Comparison of ENCODE assay signal across 8 cellular contexts in the genomic region with DNA sequence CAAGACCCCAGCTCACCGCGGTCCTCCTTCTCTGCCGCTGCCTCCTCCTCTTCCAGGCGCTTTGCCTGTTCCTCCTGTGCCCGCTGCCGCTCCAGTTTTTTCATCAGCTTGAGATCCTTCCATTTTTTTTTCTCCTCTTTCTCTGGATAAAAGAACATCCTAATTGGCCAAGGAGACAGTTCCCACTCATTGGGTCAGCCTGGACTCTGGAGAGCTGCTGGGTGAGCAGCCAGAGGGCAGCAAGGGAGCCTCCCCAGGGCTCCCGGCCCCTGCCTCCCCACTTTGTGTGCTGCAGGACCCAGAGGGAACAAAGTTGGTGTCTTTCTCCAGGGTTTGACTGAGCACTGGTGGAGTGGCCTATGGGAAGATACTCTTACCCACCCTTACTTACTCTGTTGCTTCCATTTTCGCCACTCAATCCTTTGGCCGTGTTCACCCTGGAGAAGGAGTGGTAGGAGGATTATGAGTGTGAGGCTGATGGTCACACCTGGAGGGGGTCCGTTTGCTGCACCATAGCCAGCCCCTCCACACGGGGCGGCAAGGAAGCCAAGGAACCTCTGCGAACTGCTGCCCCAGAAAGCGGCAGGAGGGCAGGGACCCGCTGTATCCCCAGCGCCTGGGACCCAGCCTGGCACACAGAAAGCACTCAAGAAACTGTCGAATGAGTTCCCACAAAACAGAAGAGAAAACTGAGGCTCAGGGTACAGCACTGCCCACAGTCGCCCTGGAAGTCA. TPM values are rescaled to one million over a fixed set of nuclear protein-coding genes. Genes with fewer than 3 reads are reported as not detected.
A peak's percentile ranks its signal among the peaks of the same experiment; 100 is the strongest.
DNase-seq lines count a peak whose midpoint lies in the region; ATAC-seq and TF ChIP-seq lines count a peak whose summit lies in the region.

No MANE protein-coding gene starts in this region.

- intact Hi-C loops in dorsolateral prefrontal cortex (cut with DNase I): no loop called here

- peak overlapping the region; percentile 93 for H3K4me3 Mint-ChIP-seq in nephron progenitor cell

- peak overlapping the region in 48 of 59 donors; percentile 12 to 85 (median 66) for H3K27ac ChIP-seq in dorsolateral prefrontal cortex

- peaks cover 16% of the 10 kb centered on the region for H3K36me3 Mint-ChIP-seq in nephron progenitor cell (ENCODE audit: low read depth)

- no peak for DNase-seq in Jurkat, Clone E6-1 (ENCODE audit: low read depth, low spot score)
- DNase-seq in dorsolateral prefrontal cortex: no peak
- DNase-seq in nephron progenitor cell: no peak
- DNase-seq in stimulated activated CD4-positive, alpha-beta T cell treated with anti-CD3 and anti-CD28 coated beads, Interleukin-4, amount 100 ng/mL, for 1 hour: no peak
- DNase-seq in dedifferentiated amniotic fluid mesenchymal stem cell (ENCODE audit: extremely low spot score): no peak

- TF ChIP-seq CTCF in dorsolateral prefrontal cortex (IDR thresholded peaks at IDR 0.05 in 54 of 56, conservative IDR thresholded peaks at IDR 0.05 in 2 of 56; ENCODE audit: low read depth in 1 of 56, partially characterized antibody in 56 of 56) (no peak), nephron progenitor cell (IDR thresholded peaks at IDR 0.05) (no peak)

- no peaks in the 10 kb centered on the region for H3K9me3 Mint-ChIP-seq in nephron progenitor cell

- no peaks in the 10 kb centered on the region for H3K27me3 Mint-ChIP-seq in nephron progenitor cell (ENCODE audit: low read depth, poor library complexity)

- peak overlapping the region; percentile 75 for H3K4me3 ChIP-seq in Jurkat, Clone E6-1 (ENCODE audit: low read length)
- H3K4me3 ChIP-seq in dorsolateral prefrontal cortex: peak overlapping the region; percentile 41 to 99 (median 92)

- peak; percentile 8 for ATAC-seq in GM19043 (IDR thresholded peaks at IDR 0.05; ENCODE audit: low read depth, unreplicated experiment)
- no peak for ATAC-seq in GM21447 (IDR thresholded peaks at IDR 0.05; ENCODE audit: unreplicated experiment)
- no peak for ATAC-seq in GM18858 (IDR thresholded peaks at IDR 0.05; ENCODE audit: unreplicated experiment)

- H3K4me1 Mint-ChIP-seq in nephron progenitor cell: peaks cover 15% of the 10 kb centered on the region

- H3K27ac Mint-ChIP-seq in nephron progenitor cell: no peak overlapping the region

- H3K27me3 ChIP-seq in dorsolateral prefrontal cortex: no peaks in the 10 kb centered on the region

RNA-seq across cellular contexts. Expression of gene SPOUT1, which starts 0.7 kb away (rescaled TPM):
- polyA plus RNA-seq in Jurkat, Clone E6-1 (2012; ENCODE audit: insufficient read depth, insufficient read length): 98.0 TPM
- 10 to 100 TPM; 26.9 to 97.3 (median 42.1) TPM for total RNA-seq in dorsolateral prefrontal cortex

RNA-seq across cellular contexts. Expression of gene ENDOG, which starts 10.6 kb away (rescaled TPM):
- polyA plus RNA-seq in Jurkat, Clone E6-1 (2012; ENCODE audit: insufficient read depth, insufficient read length): 37.4 TPM
- total RNA-seq in dorsolateral prefrontal cortex: 10 to 100 TPM; 20.4 to 57.3 (median 35.8) TPM

RNA-seq across cellular contexts. Expression of gene TBC1D13, which starts 41.8 kb away (rescaled TPM):
- 17.1 TPM for polyA plus RNA-seq in Jurkat, Clone E6-1 (2012; ENCODE audit: insufficient read depth, insufficient read length)
- total RNA-seq in dorsolateral prefrontal cortex: 10 to 100 TPM; 32.1 to 59.0 (median 40.5) TPM

RNA-seq across cellular contexts. Expression of gene KYAT1, which starts 52.9 kb away (rescaled TPM):
- 28.5 TPM for polyA plus RNA-seq in Jurkat, Clone E6-1 (2012; ENCODE audit: insufficient read depth, insufficient read length)
- total RNA-seq in dorsolateral prefrontal cortex: 10 to 100 TPM; 22.3 to 55.0 (median 36.5) TPM

RNA-seq across cellular contexts. Expression of gene LRRC8A, which starts 53.0 kb away (rescaled TPM):
- polyA plus RNA-seq in Jurkat, Clone E6-1 (2012; ENCODE audit: insufficient read depth, insufficient read length): 14.6 TPM
- 100 to 1,000 TPM in 48 of 120 experiments, 10 to 100 TPM in 72; 63.8 to 213 (median 95.1) TPM for total RNA-seq in dorsolateral prefrontal cortex
